9 cellular contexts compared by ENCODE assay signal in genomic region chr9:35650341-35651158, GRCh38. TPM values are rescaled to one million over a fixed set of nuclear protein-coding genes. Genes with fewer than 3 reads are reported as not detected.
DNase-seq lines count a peak whose midpoint lies in the region; ATAC-seq and TF ChIP-seq lines count a peak whose summit lies in the region.
"Had no signal": no experiment of that assay in that cellular context is flagged by ENCODE, and none has a peak within 500 bp of the region (broad histone marks: within the 10 kb centered on the region; RNA-seq: fewer than 3 reads in every experiment).

A gene with protein sequence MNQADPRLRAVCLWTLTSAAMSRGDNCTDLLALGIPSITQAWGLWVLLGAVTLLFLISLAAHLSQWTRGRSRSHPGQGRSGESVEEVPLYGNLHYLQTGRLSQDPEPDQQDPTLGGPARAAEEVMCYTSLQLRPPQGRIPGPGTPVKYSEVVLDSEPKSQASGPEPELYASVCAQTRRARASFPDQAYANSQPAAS (minus strand): TSS chr9:35650931. CDS start chr9:35650853, 78 bp downstream.

- no peaks in the 10 kb centered on the region for H3K9me3 ChIP-seq in CD8-positive, alpha-beta T cell (ENCODE audit: low read length)
- H3K9me3 ChIP-seq in naive thymus-derived CD4-positive, alpha-beta T cell (ENCODE audit: control insufficient read depth in 2 of 3, low read length in 3 of 3): no peaks in the 10 kb centered on the region

- ATAC-seq in CD8-positive, alpha-beta T cell: no peak
- no peak for ATAC-seq in naive thymus-derived CD4-positive, alpha-beta T cell
- ATAC-seq in foreskin keratinocyte: no peak
- ATAC-seq in GM21529 (IDR thresholded peaks at IDR 0.05; ENCODE audit: unreplicated experiment): no peak

- intact Hi-C loops in CD8-positive, alpha-beta T cell (cut with DNase I, micrococcal nuclease): loop anchor here in 1 of 2 experiments (10.0 kb wide), 1 partner anchor 1126 kb away; the partner anchor contains the start of gene ENHO
- intact Hi-C loops in naive thymus-derived CD4-positive, alpha-beta T cell (cut with micrococcal nuclease): loop anchor here in 1 of 2 donors (5.0 kb wide), 1 partner anchor 752 kb away; the partner anchor contains the start of gene RNF38

- no peaks in the 10 kb centered on the region for H3K27me3 Mint-ChIP-seq in CD8-positive, alpha-beta T cell (ENCODE audit: low read depth)
- no peaks in the 10 kb centered on the region for H3K27me3 Mint-ChIP-seq in activated naive CD4-positive, alpha-beta T cell treated with anti-CD3 and anti-CD28 coated beads, Interleukin-2, amount 10 ng/mL, durations not matched to agents 7 days and 5 days
- H3K27me3 Mint-ChIP-seq in naive thymus-derived CD4-positive, alpha-beta T cell: no peaks in the 10 kb centered on the region
- H3K27me3 Mint-ChIP-seq in endothelial cell (ENCODE audit: unreplicated experiment): peaks cover 7% of the 10 kb centered on the region

- no peaks in the 10 kb centered on the region for H3K27me3 ChIP-seq in CD8-positive, alpha-beta T cell (ENCODE audit: insufficient read depth, low read length)
- H3K27me3 ChIP-seq in H7 (ENCODE audit: control insufficient read depth, insufficient read depth, low read length): peaks cover 1% of the 10 kb centered on the region; the same call in 1 of the 2 replicates
- H3K27me3 ChIP-seq in naive thymus-derived CD4-positive, alpha-beta T cell (ENCODE audit: control insufficient read depth in 2 of 2, insufficient read depth in 2 of 2, low read length in 2 of 2): no peaks in the 10 kb centered on the region
- no peaks in the 10 kb centered on the region for H3K27me3 ChIP-seq in foreskin keratinocyte

- TF ChIP-seq CTCF in CD8-positive, alpha-beta T cell (IDR thresholded peaks at IDR 0.05): no peak
- no peak for TF ChIP-seq CTCF in endothelial cell (IDR thresholded peaks at IDR 0.05; ENCODE audit: unreplicated experiment)
- no peak for TF ChIP-seq CTCF in foreskin keratinocyte (conservative IDR thresholded peaks at IDR 0.05)

- peak within 1 kb of the TSS; percentile 59 for H3K4me3 ChIP-seq in CD8-positive, alpha-beta T cell (ENCODE audit: low read depth, low read length)
- no peak within 1 kb of the TSS for H3K4me3 ChIP-seq in H7 (ENCODE audit: insufficient read depth, low read depth, low read length)
- H3K4me3 ChIP-seq in naive thymus-derived CD4-positive, alpha-beta T cell (ENCODE audit: low read length): peak within 1 kb of the TSS; percentile 86

- H3K4me3 Mint-ChIP-seq in CD8-positive, alpha-beta T cell: peak within 1 kb of the TSS; percentile 93
- H3K4me3 Mint-ChIP-seq in activated naive CD4-positive, alpha-beta T cell treated with anti-CD3 and anti-CD28 coated beads, Interleukin-2, amount 10 ng/mL, durations not matched to agents 7 days and 5 days: peak within 1 kb of the TSS; percentile 97
- H3K4me3 Mint-ChIP-seq in naive thymus-derived CD4-positive, alpha-beta T cell: peak within 1 kb of the TSS; percentile 90 to 100 (median 96)
- H3K4me3 Mint-ChIP-seq in endothelial cell (ENCODE audit: unreplicated experiment): no peak within 1 kb of the TSS

- POLR2A ChIA-PET in CD8-positive, alpha-beta T cell (lab: Charles Lee): interaction anchor here (0.6 to 7.3 kb wide), 10 partner anchors 7 to 578 kb away, joined by 3 to 112 read pairs (median 5); partner anchors contain the start of genes ARHGEF39, CCDC107, CD72 and CREB3
- POLR2A ChIA-PET in naive thymus-derived CD4-positive, alpha-beta T cell (lab: Charles Lee): interaction anchor here (0.7 to 10.8 kb wide), 16 partner anchors 10 to 106 kb away, joined by 3 to 264 read pairs (median 5); partner anchors contain the start of genes ARHGEF39, CCDC107, CD72 and CREB3

- CTCF ChIA-PET in CD8-positive, alpha-beta T cell (lab: Charles Lee): interaction anchor here (1.0 to 7.8 kb wide), 7 partner anchors 9 to 62 kb away, joined by 3 to 135 read pairs (median 8); partner anchors contain the start of genes ARHGEF39, CCDC107 and RMRP
- CTCF ChIA-PET in activated naive CD4-positive, alpha-beta T cell treated with anti-CD3 and anti-CD28 coated beads, Interleukin-2, amount 10 ng/mL, durations not matched to agents 7 days and 5 days (lab: Charles Lee): interaction anchor here (1.0 to 10.3 kb wide), 7 partner anchors 8 to 82 kb away, joined by 3 to 94 read pairs (median 7); partner anchors contain the start of genes CCDC107, CD72, CREB3 and RMRP
- CTCF ChIA-PET in naive thymus-derived CD4-positive, alpha-beta T cell (lab: Charles Lee): interaction anchor here (0.6 to 9.4 kb wide), 5 partner anchors 8 to 213 kb away, joined by 3 to 118 read pairs (median 12); partner anchors contain the start of genes CCDC107, CD72 and RMRP

- H3K27ac Mint-ChIP-seq in CD8-positive, alpha-beta T cell: peak within 1 kb of the TSS; percentile 95
- peak within 1 kb of the TSS; percentile 92 for H3K27ac Mint-ChIP-seq in activated naive CD4-positive, alpha-beta T cell treated with anti-CD3 and anti-CD28 coated beads, Interleukin-2, amount 10 ng/mL, durations not matched to agents 7 days and 5 days
- H3K27ac Mint-ChIP-seq in naive thymus-derived CD4-positive, alpha-beta T cell: peak within 1 kb of the TSS; percentile 86 to 98 (median 95)
- no peak within 1 kb of the TSS for H3K27ac Mint-ChIP-seq in endothelial cell (ENCODE audit: unreplicated experiment)

- H3K36me3 ChIP-seq in CD8-positive, alpha-beta T cell (ENCODE audit: insufficient read depth, low read length): no peaks in the 10 kb centered on the region
- no peaks in the 10 kb centered on the region for H3K36me3 ChIP-seq in H7 (replicated peaks; ENCODE audit: control insufficient read depth, insufficient read depth, low read length)
- no peaks in the 10 kb centered on the region for H3K36me3 ChIP-seq in naive thymus-derived CD4-positive, alpha-beta T cell (ENCODE audit: control insufficient read depth in 2 of 3, insufficient read depth in 3 of 3, low read length in 3 of 3)

- peaks cover 64% of the 10 kb centered on the region for H3K4me1 Mint-ChIP-seq in CD8-positive, alpha-beta T cell (ENCODE audit: low read depth)
- peaks cover 55% of the 10 kb centered on the region for H3K4me1 Mint-ChIP-seq in activated naive CD4-positive, alpha-beta T cell treated with anti-CD3 and anti-CD28 coated beads, Interleukin-2, amount 10 ng/mL, durations not matched to agents 7 days and 5 days
- H3K4me1 Mint-ChIP-seq in naive thymus-derived CD4-positive, alpha-beta T cell: peaks cover 30 to 64% (median 50%) of the 10 kb centered on the region in 7 donors
- peaks cover 23% of the 10 kb centered on the region for H3K4me1 Mint-ChIP-seq in endothelial cell (ENCODE audit: unreplicated experiment)

- peak in 3 of 7 experiments; percentile 27 to 69 (median 49) for DNase-seq in CD8-positive, alpha-beta T cell
- DNase-seq in H7: peak; percentile 79
- DNase-seq in activated naive CD4-positive, alpha-beta T cell treated with anti-CD3 and anti-CD28 coated beads, Interleukin-2, amount 10 ng/mL, durations not matched to agents 7 days and 5 days: peak; percentile 63
- DNase-seq in naive thymus-derived CD4-positive, alpha-beta T cell: peak in 8 of 9 donors; percentile 47 to 60 (median 52)
- no peak for DNase-seq in NCI-H1105 (lab: John Stamatoyannopoulos, UW)
- no peak for DNase-seq in endothelial cell (ENCODE audit: low spot score)
- DNase-seq in foreskin keratinocyte: no peak
- DNase-seq: immature natural killer cell had no signal

- peak within 1 kb of the TSS; percentile 54 for H3K27ac ChIP-seq in CD8-positive, alpha-beta T cell (ENCODE audit: low read depth, low read length)
- peak within 1 kb of the TSS; percentile 83 for H3K27ac ChIP-seq in naive thymus-derived CD4-positive, alpha-beta T cell (ENCODE audit: low read depth, low read length)
- H3K27ac ChIP-seq in foreskin keratinocyte: no peak within 1 kb of the TSS

- peaks cover 10% of the 10 kb centered on the region for H3K36me3 Mint-ChIP-seq in CD8-positive, alpha-beta T cell
- H3K36me3 Mint-ChIP-seq in activated naive CD4-positive, alpha-beta T cell treated with anti-CD3 and anti-CD28 coated beads, Interleukin-2, amount 10 ng/mL, durations not matched to agents 7 days and 5 days: peaks cover 33% of the 10 kb centered on the region
- peaks cover 0 to 26% (median 0%) of the 10 kb centered on the region in 5 donors for H3K36me3 Mint-ChIP-seq in naive thymus-derived CD4-positive, alpha-beta T cell
- peaks cover 14% of the 10 kb centered on the region for H3K36me3 Mint-ChIP-seq in endothelial cell (ENCODE audit: low read depth, unreplicated experiment)
- H3K36me3 Mint-ChIP-seq: immature natural killer cell had no signal

- no peaks in the 10 kb centered on the region for H3K9me3 Mint-ChIP-seq in CD8-positive, alpha-beta T cell
- H3K9me3 Mint-ChIP-seq in activated naive CD4-positive, alpha-beta T cell treated with anti-CD3 and anti-CD28 coated beads, Interleukin-2, amount 10 ng/mL, durations not matched to agents 7 days and 5 days: no peaks in the 10 kb centered on the region
- peaks cover 0 to 2% (median 0%) of the 10 kb centered on the region in 11 donors for H3K9me3 Mint-ChIP-seq in naive thymus-derived CD4-positive, alpha-beta T cell
- H3K9me3 Mint-ChIP-seq in endothelial cell (ENCODE audit: unreplicated experiment): no peaks in the 10 kb centered on the region
- H3K9me3 Mint-ChIP-seq: immature natural killer cell had no signal

- peaks cover 52% of the 10 kb centered on the region for H3K4me1 ChIP-seq in CD8-positive, alpha-beta T cell (ENCODE audit: insufficient read depth, low read length)
- H3K4me1 ChIP-seq in naive thymus-derived CD4-positive, alpha-beta T cell (ENCODE audit: control insufficient read depth in 2 of 2, insufficient read depth in 2 of 2, low read length in 2 of 2): peaks cover 40 to 52% of the 10 kb centered on the region in 2 donors
- no peaks in the 10 kb centered on the region for H3K4me1 ChIP-seq in foreskin keratinocyte

RNA-seq across cellular contexts. Expression of the gene that starts here (rescaled TPM):
- 10 to 100 TPM; 11.0 to 11.6 TPM for total RNA-seq in CD8-positive, alpha-beta T cell
- total RNA-seq in H7 (2014; rRNA removed; shearing (Covaris generic)): 0.69 and 2.3 TPM in 2 replicates
- total RNA-seq in naive thymus-derived CD4-positive, alpha-beta T cell: 100 to 1,000 TPM in 1 of 5 experiments, 10 to 100 TPM in 4; 16.9 to 225 (median 45.6) TPM
- polyA plus RNA-seq in naive thymus-derived CD4-positive, alpha-beta T cell: 100 to 1,000 TPM in 1 of 2 donors, 10 to 100 TPM in 1; 97.4 to 162 TPM
- not detected for total RNA-seq in endothelial cell (ENCODE audit: unreplicated experiment)
- not detected in 2 replicates for total RNA-seq in foreskin keratinocyte
- polyA plus RNA-seq in foreskin keratinocyte: not detected in 2 replicates

Comparison
In these comparisons a context has a peak if more than half of its experiments do, and no peak if none do; other contexts are left out.
1. RNA of the gene that starts here (polyA plus RNA-seq): 97.4 to 162 TPM in naive thymus-derived CD4-positive, alpha-beta T cell; not detected in foreskin keratinocyte; every median in the first group is over 10 times any median in the second.
2. DNase-seq: peak in H7 (single experiment), activated naive CD4-positive, alpha-beta T cell treated with anti-CD3 and anti-CD28 coated beads, Interleukin-2, amount 10 ng/mL, durations not matched to agents 7 days and 5 days (single experiment) and naive thymus-derived CD4-positive, alpha-beta T cell (8 of 9); none in NCI-H1105 (single experiment), endothelial cell (single experiment) and foreskin keratinocyte (0 of 2).